ENCODE assay signal across 10 cellular contexts in genomic region chr2:237084444-237084843, GRCh38. TPM values are rescaled to one million over a fixed set of nuclear protein-coding genes. Genes with fewer than 3 reads are reported as not detected.
DNase-seq lines count a peak whose midpoint lies in the region; ATAC-seq, FAIRE-seq and TF ChIP-seq lines count a peak whose summit lies in the region.
"Had no signal": no experiment of that assay in that cellular context is flagged by ENCODE, and none has a peak within 500 bp of the region (broad histone marks: within the 10 kb centered on the region; RNA-seq: fewer than 3 reads in every experiment).

No MANE protein-coding gene starts in this region.

- TF ChIP-seq POLR2A in A549 (IDR thresholded peaks at IDR 0.05; ENCODE audit: low read length): no peak
- TF ChIP-seq POLR2A in spleen (IDR thresholded peaks at IDR 0.05): no peak

- peaks cover 6 to 8% of the 10 kb centered on the region in 2 donors for H3K36me3 Mint-ChIP-seq in activated naive CD4-positive, alpha-beta T cell treated with anti-CD3 and anti-CD28 coated beads, Interleukin-2, amount 50 U/mL, for 72 hours

- no peak overlapping the region for H2BK5ac ChIP-seq in mesenchymal stem cell (ENCODE audit: low read depth, low read length, poor library complexity, severe bottlenecking)

- no peak for TF ChIP-seq RAD21 in A549 (conservative IDR thresholded peaks at IDR 0.05 in 1 of 2, IDR thresholded peaks at IDR 0.05 in 1 of 2)

- H3K14ac ChIP-seq in mesenchymal stem cell (ENCODE audit: low read length in 2 of 2): no peak overlapping the region

- no peak for DNase-seq in A549 (ENCODE audit: low read depth in 1 of 2, low spot score in 1 of 2)
- no peak for DNase-seq in HAP-1 (ENCODE audit: low spot score in 2 of 2)
- no peak for DNase-seq in activated naive CD4-positive, alpha-beta T cell treated with anti-CD3 and anti-CD28 coated beads, Interleukin-2, amount 50 U/mL, for 72 hours (ENCODE audit: low spot score in 2 of 2)
- DNase-seq in mesenchymal stem cell: no peak
- no peak for DNase-seq in activated effector memory CD4-positive, alpha-beta T cell treated with Interleukin-2 at 50 U/mL for 16 hours
- no peak for DNase-seq in spleen
- no peak for DNase-seq in ascending aorta (ENCODE audit: low spot score in 2 of 2)
- no peak for DNase-seq in DMS 273 (lab: John Stamatoyannopoulos, UW; ENCODE audit: unreplicated experiment)
- DNase-seq: NCI-H774 had no signal

- no peak for TF ChIP-seq EP300 in A549 (IDR thresholded peaks at IDR 0.05)

- no peaks in the 10 kb centered on the region for H3K9me3 Mint-ChIP-seq in activated naive CD4-positive, alpha-beta T cell treated with anti-CD3 and anti-CD28 coated beads, Interleukin-2, amount 50 U/mL, for 72 hours

- CTCF ChIA-PET in A549 (lab: Yijun Ruan, JAX): interaction anchor here (0.9 to 2.0 kb wide), 5 partner anchors 10 to 915 kb away, joined by 3 to 9 read pairs (median 5); no protein-coding TSS in a partner anchor

- no peak overlapping the region for H2AFZ ChIP-seq in mesenchymal stem cell (ENCODE audit: low read depth, low read length)

- H3K27me3 ChIP-seq in HAP-1 (ENCODE audit: low read depth): no peaks in the 10 kb centered on the region; the same call in 1 of the 2 replicates
- no peaks in the 10 kb centered on the region for H3K27me3 ChIP-seq in mesenchymal stem cell (ENCODE audit: control insufficient read depth in 1 of 2, insufficient read depth in 1 of 2, low read length in 2 of 2)
- H3K27me3 ChIP-seq in spleen (replicated peaks in 1 of 7): no peaks in the 10 kb centered on the region
- H3K27me3 ChIP-seq in ascending aorta: no peaks in the 10 kb centered on the region

- in situ Hi-C loops in HAP-1 (cut with MboI; ENCODE audit: low sequenced_read_pairs): no loop called here

- H3K4me3 ChIP-seq in A549 (peak overlapping the region; percentile 68), HAP-1 (peak overlapping the region; percentile 81; the same call in 1 of the 2 replicates), mesenchymal stem cell (ENCODE audit: insufficient read depth in 1 of 2, low read depth in 1 of 2, low read length in 2 of 2) (peak overlapping the region in 1 of 2 experiments; percentile 92), spleen (peak overlapping the region in 3 of 8 donors; percentile 80 to 93 (median 89)), ascending aorta (peak overlapping the region in 1 of 2 donors; percentile 86)

- no peak overlapping the region for H2BK120ac ChIP-seq in mesenchymal stem cell (ENCODE audit: low read depth, low read length)

- H4K91ac ChIP-seq in mesenchymal stem cell (ENCODE audit: low read length): no peak overlapping the region

- FAIRE-seq in A549 (lab: Jason Lieb, UNC): no peak
- FAIRE-seq: D721Med had no signal

- H3K4ac ChIP-seq in mesenchymal stem cell (ENCODE audit: low read depth in 1 of 2, low read length in 2 of 2): no peak overlapping the region

- no peak for ATAC-seq in A549
- ATAC-seq in activated naive CD4-positive, alpha-beta T cell treated with anti-CD3 and anti-CD28 coated beads, Interleukin-2, amount 50 U/mL, for 72 hours: no peak

- H3K18ac ChIP-seq in mesenchymal stem cell (ENCODE audit: low read depth in 1 of 2, low read length in 2 of 2): no peak overlapping the region

- no peak overlapping the region for H2BK12ac ChIP-seq in mesenchymal stem cell (ENCODE audit: low read length in 2 of 2)

- H3K27ac ChIP-seq in A549 (no peak overlapping the region), mesenchymal stem cell (ENCODE audit: low read length, poor library complexity, severe bottlenecking) (no peak overlapping the region), spleen (no peak overlapping the region), ascending aorta (no peak overlapping the region)

- no peak overlapping the region for H2AK5ac ChIP-seq in mesenchymal stem cell (ENCODE audit: low read length, severe bottlenecking)

- H3K9me3 ChIP-seq in A549 (peaks cover 15% of the 10 kb centered on the region), HAP-1 (no peaks in the 10 kb centered on the region), mesenchymal stem cell (ENCODE audit: control insufficient read depth, low read length) (no peaks in the 10 kb centered on the region), spleen (no peaks in the 10 kb centered on the region), ascending aorta (no peaks in the 10 kb centered on the region)

- H3K23ac ChIP-seq in mesenchymal stem cell (ENCODE audit: low read length in 2 of 2): no peak overlapping the region

- WGBS in A549 (ENCODE audit: missing lambda C conversion rate): 91% methylated on average over 8 of the region's 8 CpGs
- WGBS in mesenchymal stem cell: 95% methylated on average over 7 of the region's 8 CpGs
- 93 to 98% (median 95%) methylated on average over 8 of the region's 8 CpGs for WGBS in spleen, 5 donors

- peaks cover 17% of the 10 kb centered on the region for H3K4me1 ChIP-seq in A549
- peaks cover 9% of the 10 kb centered on the region for H3K4me1 ChIP-seq in HAP-1
- H3K4me1 ChIP-seq in mesenchymal stem cell (ENCODE audit: control insufficient read depth, insufficient read depth, low read depth, low read length): peaks cover 5% of the 10 kb centered on the region
- H3K4me1 ChIP-seq in spleen: peaks cover 10 to 48% (median 29%) of the 10 kb centered on the region in 6 donors
- H3K4me1 ChIP-seq in ascending aorta: peaks cover 6 to 14% of the 10 kb centered on the region in 2 donors

- peaks cover 16% of the 10 kb centered on the region for H3K79me1 ChIP-seq in mesenchymal stem cell (replicated peaks; ENCODE audit: low read length, poor library complexity, severe bottlenecking)

- H3K9ac ChIP-seq in mesenchymal stem cell (ENCODE audit: low read length): peak overlapping the region; percentile 96

- POLR2A ChIA-PET in A549 (lab: Yijun Ruan, JAX): interaction anchor here (1.2 to 1.7 kb wide), 3 partner anchors 19 to 118 kb away, joined by 4 to 5 read pairs (median 5); no protein-coding TSS in a partner anchor

- H4K8ac ChIP-seq in mesenchymal stem cell (ENCODE audit: low read length): no peak overlapping the region

- intact Hi-C loops in spleen (cut with DNase I; ENCODE audit: low total_unique reads) (no loop called here), ascending aorta (cut with DNase I) (no loop called here)

- H3K4me2 ChIP-seq in A549: peak overlapping the region; percentile 84
- H3K4me2 ChIP-seq in mesenchymal stem cell (ENCODE audit: low read length, poor library complexity, severe bottlenecking): peak overlapping the region; percentile 21

- no peak overlapping the region for H2BK15ac ChIP-seq in mesenchymal stem cell (ENCODE audit: low read depth, poor library complexity, severe bottlenecking)

- peak overlapping the region; percentile 91 to 99 for H3K27ac Mint-ChIP-seq in activated naive CD4-positive, alpha-beta T cell treated with anti-CD3 and anti-CD28 coated beads, Interleukin-2, amount 50 U/mL, for 72 hours

- TF ChIP-seq CTCF in A549 (IDR thresholded peaks at IDR 0.05): no peak
- TF ChIP-seq CTCF in spleen (IDR thresholded peaks at IDR 0.05 in 8 of 11, conservative IDR thresholded peaks at IDR 0.05 in 3 of 11): no peak
- no peak for TF ChIP-seq CTCF in ascending aorta (IDR thresholded peaks at IDR 0.05)

- H3K36me3 ChIP-seq in HAP-1 (replicated peaks) (peaks cover 6% of the 10 kb centered on the region; the same call in 1 of the 2 replicates), mesenchymal stem cell (ENCODE audit: control insufficient read depth in 1 of 2, insufficient read depth in 2 of 2, low read depth in 1 of 2, low read length in 2 of 2) (peaks cover 6 to 20% of the 10 kb centered on the region in 2 experiments), spleen (peaks cover 0 to 20% (median 4%) of the 10 kb centered on the region in 6 donors), ascending aorta (no peaks in the 10 kb centered on the region)

TF ChIP-seq in A549, 52 proteins besides CTCF, POLR2A, EP300 and RAD21 (continues in another document):
- TF ChIP-seq RNF2 (IDR thresholded peaks at IDR 0.05; ENCODE audit: borderline replicate concordance, low read depth): no peak
- TF ChIP-seq EHMT2 (IDR thresholded peaks at IDR 0.05; ENCODE audit: low read depth): no peak
- TF ChIP-seq E2F6 (IDR thresholded peaks at IDR 0.05; ENCODE audit: borderline replicate concordance, low read depth): no peak
- TF ChIP-seq HMGXB4 (CRISPR knock-in tag; IDR thresholded peaks at IDR 0.05; ENCODE audit: borderline replicate concordance): no peak
- TF ChIP-seq HES2 (IDR thresholded peaks at IDR 0.05): no peak
- TF ChIP-seq MAZ (IDR thresholded peaks at IDR 0.05; ENCODE audit: borderline replicate concordance, low read depth, low read length): no peak

RNA-seq across cellular contexts. Expression of gene COPS8, which starts 1.2 kb away (rescaled TPM):
- polyA plus RNA-seq in A549 (2011; rRNA removed) (129 and 161 TPM in 2 replicates), A549 (2017; fragmentation: RNase III; extraction: RNeasy Plus Mini Kit Qiagen cat#74134 plus additional on column Dnase treatment) (76.1 to 88.9 TPM (median 85.7 TPM) in 3 replicates), spleen (10 to 100 TPM; 21.3 to 30.6 (median 29.6) TPM)
- 65.4 and 67.5 TPM in 2 replicates for polyA plus RNA-seq in A549 (2012; cell fraction: cytosol; rRNA removed)
- 17.5 and 36.9 TPM in 2 replicates for polyA plus RNA-seq in A549 (2012; cell fraction: nucleus; rRNA removed)
- polyA minus RNA-seq in A549 (2011; rRNA and poly(A)+ RNA removed): 22.7 and 24.7 TPM in 2 replicates
- 10 to 100 TPM; 54.7 to 61.9 TPM for total RNA-seq in activated naive CD4-positive, alpha-beta T cell treated with anti-CD3 and anti-CD28 coated beads, Interleukin-2, amount 50 U/mL, for 72 hours
- polyA plus RNA-seq in mesenchymal stem cell (2013, experiment 1 of 2): 45.9 TPM
- polyA plus RNA-seq in mesenchymal stem cell (2013, experiment 2 of 2): 46.7 TPM
- total RNA-seq in spleen (10 to 100 TPM; 26.9 to 67.9 (median 32.8) TPM), ascending aorta (16.4 TPM)
